Comparison of ENCODE assay signal across 18 cellular contexts in the genomic region with DNA sequence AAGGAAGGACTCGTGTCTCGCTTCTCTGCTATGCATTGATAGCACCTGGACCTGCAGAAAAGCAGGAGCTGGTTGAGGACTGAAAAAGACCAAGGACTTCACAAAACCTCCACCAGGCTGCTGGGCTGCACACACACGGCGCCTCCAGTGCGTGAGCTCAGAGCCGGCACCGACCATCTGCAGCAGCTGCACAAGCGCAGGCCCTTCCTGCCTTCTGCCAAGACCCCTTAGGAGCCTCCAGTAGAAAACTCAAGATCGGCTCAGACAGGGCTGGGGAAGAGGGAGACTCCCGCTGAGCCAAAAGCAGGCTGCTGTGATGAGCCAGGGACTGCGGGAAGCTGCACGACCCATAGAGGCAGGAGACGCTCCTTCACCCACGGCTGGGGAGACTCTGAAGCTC.
"Had no signal": no experiment of that assay in that cellular context is flagged by ENCODE, and none has a peak within 500 bp of the region (broad histone marks: within the 10 kb centered on the region; RNA-seq: fewer than 3 reads in every experiment).

No MANE protein-coding gene starts in this region.

- H3K9me3 ChIP-seq: esophagus squamous epithelium, gastroesophageal sphincter, spleen, tibial artery, upper lobe of right lung, vagina had no signal

- H3K36me3 ChIP-seq: esophagus squamous epithelium, gastroesophageal sphincter, spleen, tibial artery, upper lobe of right lung, vagina had no signal

- H3K27me3 ChIP-seq: hepatocyte, vagina had no signal

- H3K4me1 ChIP-seq: esophagus squamous epithelium, gastroesophageal sphincter, spleen, tibial artery, upper lobe of right lung had no signal

- DNase-seq: dermis blood vessel endothelial cell; esophagus squamous epithelium; foreskin fibroblast; left colon; mesendoderm; naive thymus-derived CD4-positive, alpha-beta T cell; nephron progenitor cell; spleen; stimulated activated CD4-positive, alpha-beta T cell treated with anti-CD3 and anti-CD28 coated beads, Interleukin-15, amount 100 ng/mL, for 24 hours; stimulated activated CD4-positive, alpha-beta T cell treated with anti-CD3 and anti-CD28 coated beads, Interleukin-1b, Interleukin-23, amount 100 ng/mL, for 48 hours; stimulated activated CD4-positive, alpha-beta T cell treated with anti-CD3 and anti-CD28 coated beads, Interleukin-4, amount 100 ng/mL, for 24 hours; tibial artery; upper lobe of right lung had no signal

- H3K27ac ChIP-seq: esophagus squamous epithelium, gastroesophageal sphincter, hepatocyte, spleen, tibial artery, upper lobe of right lung, vagina had no signal

- ATAC-seq: gastroesophageal sphincter; left colon; naive thymus-derived CD4-positive, alpha-beta T cell; sciatic nerve; stimulated activated memory B cell treated with anti-CD40 and anti-IgM and Interleukin-4, amounts not matched to agents 10 μg/mL and 1 μg/mL and 100 μg/mL, for 72 hours; upper lobe of right lung had no signal

- H3K4me3 ChIP-seq: esophagus squamous epithelium, gastroesophageal sphincter, hepatocyte, spleen, tibial artery, upper lobe of right lung, vagina had no signal
